Comparison of ENCODE assay signal across 1 cellular context in genomic region chr13:29579094-29579493, GRCh38.
TF ChIP-seq lines count a peak whose summit lies in the region.

No MANE protein-coding gene starts in this region.

TF ChIP-seq in WTC11, 78 proteins besides CTCF, POLR2A, EP300 and RAD21 (continued from another document):
- TF ChIP-seq USF1 (CRISPR knock-in tag; IDR thresholded peaks at IDR 0.05) = no peak
- TF ChIP-seq IRF2 (CRISPR knock-in tag; IDR thresholded peaks at IDR 0.05; ENCODE audit: borderline replicate concordance, low read depth) = no peak
